16 cellular contexts compared by ENCODE assay signal in genomic region chr5:168917947-168918600, GRCh38.
DNase-seq lines count a peak whose midpoint lies in the region; ATAC-seq, FAIRE-seq and TF ChIP-seq lines count a peak whose summit lies in the region.
"Had no signal": no experiment of that assay in that cellular context is flagged by ENCODE, and none has a peak within 500 bp of the region (broad histone marks: within the 10 kb centered on the region; RNA-seq: fewer than 3 reads in every experiment).

No MANE protein-coding gene starts in this region.

- H3K4me1 Mint-ChIP-seq in natural killer cell = no peaks in the 10 kb centered on the region

- DNase-seq in H1 (ENCODE audit: low read depth in 1 of 2, low spot score in 2 of 2) = no peak
- no peak for DNase-seq in head of caudate nucleus
- no peak for DNase-seq in SKM-1 treated with dmso at 0.1 percent for 144 hours (lab: John Stamatoyannopoulos, UW; ENCODE audit: unreplicated experiment)
- DNase-seq in natural killer cell = no peak
- DNase-seq: C1 segment of cervical spinal cord; CD4-positive, alpha-beta T cell; DMS79 had no signal

- no peak overlapping the region for H3K4ac ChIP-seq in H1 (replicated peaks; ENCODE audit: insufficient read length, low read depth, low read length)

- H3K36me3 ChIP-seq in Loucy (ENCODE audit: insufficient read depth, low read length) (no peaks in the 10 kb centered on the region), OCI-LY3 (replicated peaks; ENCODE audit: low read depth, low read length) (no peaks in the 10 kb centered on the region), H1 (ENCODE audit: control insufficient read depth in 2 of 4, insufficient read depth in 4 of 4, low read length in 3 of 4) (no peaks in the 10 kb centered on the region), neuron (ENCODE audit: insufficient read depth, low read length) (no peaks in the 10 kb centered on the region)
- H3K36me3 ChIP-seq: HAP-1 had no signal

- no peak overlapping the region for H3K27ac Mint-ChIP-seq in natural killer cell
- H3K27ac Mint-ChIP-seq: B cell; CD4-positive, alpha-beta T cell; GM23338 had no signal

- H3K56ac ChIP-seq in H1 (replicated peaks; ENCODE audit: insufficient read length, low read depth, low read length) = no peak overlapping the region

- no peaks in the 10 kb centered on the region for H3K9me3 Mint-ChIP-seq in natural killer cell
- H3K9me3 Mint-ChIP-seq: CD4-positive, alpha-beta T cell; GM23338 had no signal

- H3K27me3 Mint-ChIP-seq in natural killer cell (ENCODE audit: low read depth in 2 of 2) = peaks cover 38 to 52% of the 10 kb centered on the region in 2 donors

- H3K9me3 ChIP-seq in Loucy (ENCODE audit: insufficient read depth, low read depth, low read length) = no peaks in the 10 kb centered on the region
- H3K9me3 ChIP-seq in OCI-LY3 (ENCODE audit: insufficient read depth, low read length) = no peaks in the 10 kb centered on the region
- H3K9me3 ChIP-seq in H1 (ENCODE audit: insufficient read depth in 2 of 2, low read depth in 1 of 2, low read length in 1 of 2) = no peaks in the 10 kb centered on the region
- no peaks in the 10 kb centered on the region for H3K9me3 ChIP-seq in neuron (ENCODE audit: low read length)
- H3K9me3 ChIP-seq: HAP-1 had no signal

- no peak for ATAC-seq in natural killer cell
- ATAC-seq: GM12878, GM23338 had no signal

- H3K4me1 ChIP-seq in Loucy (ENCODE audit: insufficient read depth, low read length, poor library complexity, severe bottlenecking) = peaks cover 19% of the 10 kb centered on the region
- H3K4me1 ChIP-seq in OCI-LY3 (ENCODE audit: low read length) = peaks cover 28% of the 10 kb centered on the region
- H3K4me1 ChIP-seq in H1 (replicated peaks in 1 of 4; ENCODE audit: control insufficient read depth in 3 of 4, insufficient read depth in 4 of 4, low read length in 3 of 4) = peaks cover 0 to 6% (median 0%) of the 10 kb centered on the region in 4 experiments; a peak in 1 of 7 replicates
- H3K4me1 ChIP-seq in neuron (ENCODE audit: insufficient read depth, low read length) = peaks cover 26% of the 10 kb centered on the region
- H3K4me1 ChIP-seq: HAP-1 had no signal

- no peak overlapping the region for H3K14ac ChIP-seq in H1 (ENCODE audit: insufficient read length)

- H3F3A ChIP-seq in Loucy (ENCODE audit: low read depth) = no peaks in the 10 kb centered on the region

- TF ChIP-seq CTCF in Loucy (conservative IDR thresholded peaks at IDR 0.05; ENCODE audit: low read length) (no peak), OCI-LY3 (IDR thresholded peaks at IDR 0.05; ENCODE audit: low read depth, low read length) (no peak), H1 (IDR thresholded peaks at IDR 0.05; ENCODE audit: control extremely low read depth in 1 of 3, insufficient read depth in 1 of 3, low read depth in 1 of 3, low read length in 3 of 3) (no peak), natural killer cell (IDR thresholded peaks at IDR 0.05) (no peak)

- H2BK15ac ChIP-seq in H1 (ENCODE audit: low read length) = no peak overlapping the region

- H3K79me1 ChIP-seq in H1 (ENCODE audit: low read depth, low read length) = no peaks in the 10 kb centered on the region

- H3K27me3 ChIP-seq in Loucy (ENCODE audit: insufficient read depth, low read length, poor library complexity, severe bottlenecking) = no peaks in the 10 kb centered on the region
- H3K27me3 ChIP-seq in OCI-LY3 (ENCODE audit: low read depth, low read length) = peaks cover 69% of the 10 kb centered on the region
- no peaks in the 10 kb centered on the region for H3K27me3 ChIP-seq in H1 (replicated peaks in 1 of 4; ENCODE audit: control insufficient read depth in 3 of 4, extremely low read depth in 1 of 4, insufficient read depth in 3 of 4, low read length in 3 of 4)
- peaks cover 5% of the 10 kb centered on the region for H3K27me3 ChIP-seq in neuron (ENCODE audit: insufficient read depth, low read length)

- no peak overlapping the region for H3K4me3 ChIP-seq in Loucy (ENCODE audit: low read length, poor library complexity, severe bottlenecking)
- no peak overlapping the region; the same call in 1 of the 2 replicates for H3K4me3 ChIP-seq in OCI-LY3 (ENCODE audit: low read length)
- H3K4me3 ChIP-seq in H1 (ENCODE audit: extremely low read depth in 1 of 4, insufficient read depth in 2 of 4, low read depth in 3 of 4, low read length in 4 of 4) = no peak overlapping the region
- no peak overlapping the region for H3K4me3 ChIP-seq in neuron (ENCODE audit: low read length)
- H3K4me3 ChIP-seq: GM12878, GM23338, HAP-1 had no signal

- no peaks in the 10 kb centered on the region for H3K36me3 Mint-ChIP-seq in natural killer cell

- H2BK12ac ChIP-seq in H1 (ENCODE audit: low read depth, low read length) = no peak overlapping the region

- H3K79me2 ChIP-seq in Loucy (ENCODE audit: insufficient read depth, low read length) = no peaks in the 10 kb centered on the region
- H3K79me2 ChIP-seq in OCI-LY3 (ENCODE audit: low read length) = no peaks in the 10 kb centered on the region
- H3K79me2 ChIP-seq in H1 (ENCODE audit: control insufficient read depth in 1 of 2, insufficient read depth in 2 of 2, low read length in 2 of 2) = no peaks in the 10 kb centered on the region

- H3K4me2 ChIP-seq in Loucy (ENCODE audit: low read depth, low read length, poor library complexity, severe bottlenecking) (peak overlapping the region; percentile 14), OCI-LY3 (ENCODE audit: low read length) (peak overlapping the region; percentile 57), H1 (ENCODE audit: insufficient read depth in 1 of 2, low read depth in 2 of 2, low read length in 2 of 2) (no peak overlapping the region)
- H3K4me2 ChIP-seq: GM23338 had no signal

- H2AFZ ChIP-seq in Loucy (ENCODE audit: low read length) (no peak overlapping the region; the same call in 1 of the 2 replicates), OCI-LY3 (ENCODE audit: low read depth, low read length) (no peak overlapping the region), H1 (ENCODE audit: low read length) (no peak overlapping the region), neuron (ENCODE audit: low read depth, low read length) (peak overlapping the region; percentile 52)
- H2AFZ ChIP-seq: GM23338 had no signal

- H3K9ac ChIP-seq in Loucy (ENCODE audit: low read depth, low read length, poor library complexity, severe bottlenecking) (peak overlapping the region; percentile 28), OCI-LY3 (ENCODE audit: low read length) (no peak overlapping the region), H1 (replicated peaks in 1 of 4; ENCODE audit: extremely low read depth in 1 of 4, low read depth in 3 of 4, low read length in 3 of 4) (no peak overlapping the region)

- no peak overlapping the region for H2BK5ac ChIP-seq in H1 (ENCODE audit: low read depth, low read length)

- H4K91ac ChIP-seq in H1 (replicated peaks; ENCODE audit: insufficient read length, low read length) = no peak overlapping the region

- FAIRE-seq in H1 (lab: Jason Lieb, UNC) = peak; percentile 39
- FAIRE-seq: A204.1, GM12878, GM18507 had no signal

- H4K20me1 ChIP-seq in Loucy (ENCODE audit: insufficient read depth, low read length, poor library complexity, severe bottlenecking) (no peaks in the 10 kb centered on the region), OCI-LY3 (ENCODE audit: insufficient read depth, low read length) (no peaks in the 10 kb centered on the region; the same call in 1 of the 2 replicates), H1 (replicated peaks in 1 of 2; ENCODE audit: control insufficient read depth in 1 of 2, insufficient read depth in 2 of 2, low read length in 2 of 2) (no peaks in the 10 kb centered on the region)

- intact Hi-C loops in head of caudate nucleus (cut with DNase I) = no loop called here
- intact Hi-C loops in natural killer cell (cut with micrococcal nuclease) = no loop called here

- 86% methylated on average over 4 of the region's 4 CpGs; no CpG with 5 or more reads in 1 of the 2 experiments for WGBS in H1 (ENCODE audit: extremely low coverage in 1 of 2, insufficient coverage in 1 of 2, insufficient read length in 1 of 2, insufficient replicate concordance in 2 of 2, low coverage in 1 of 2, low lambda C conversion rate in 2 of 2, missing lambda C conversion rate in 1 of 2), 2 experiments

- POLR2A ChIA-PET in H1 (lab: Charles Lee; ENCODE audit: partially characterized antibody) = no interaction called here

- H3K4me3 Mint-ChIP-seq in natural killer cell = no peak overlapping the region
- H3K4me3 Mint-ChIP-seq: B cell; CD4-positive, alpha-beta T cell; GM23338 had no signal

- TF ChIP-seq RAD21 in H1 (IDR thresholded peaks at IDR 0.05 in 1 of 2, conservative IDR thresholded peaks at IDR 0.05 in 1 of 2; ENCODE audit: low read depth in 2 of 2, low read length in 2 of 2) = no peak

- no peak for TF ChIP-seq EP300 in H1 (IDR thresholded peaks at IDR 0.05; ENCODE audit: borderline replicate concordance in 1 of 2, low read depth in 2 of 2, low read length in 2 of 2)

- H3K9me2 ChIP-seq in Loucy (replicated peaks; ENCODE audit: low read depth, low read length) = no peaks in the 10 kb centered on the region

- H2BK20ac ChIP-seq in H1 (ENCODE audit: low read length) = no peak overlapping the region

- CTCF ChIA-PET in H1 (lab: Charles Lee; ENCODE audit: partially characterized antibody) = interaction anchor here (0.7 to 1.0 kb wide), 2 partner anchors 28 to 929 kb away, joined by 3 read pairs; no protein-coding TSS in a partner anchor

- H3K23me2 ChIP-seq in H1 (ENCODE audit: low read depth, low read length) = no peaks in the 10 kb centered on the region

- no peak overlapping the region for H4K8ac ChIP-seq in H1 (ENCODE audit: extremely low read depth, insufficient read depth, low read length)

- no peak overlapping the region for H3K23ac ChIP-seq in H1 (ENCODE audit: insufficient read length)

- H2AK5ac ChIP-seq in H1 (ENCODE audit: low read depth, low read length) = no peak overlapping the region

- no peak overlapping the region for H3K18ac ChIP-seq in H1 (ENCODE audit: extremely low read depth, low read length)

- no peak overlapping the region for H4K5ac ChIP-seq in H1 (ENCODE audit: insufficient read length, low read depth, low read length)

- TF ChIP-seq POLR2A in H1 (IDR thresholded peaks at IDR 0.05; ENCODE audit: control extremely low read depth in 1 of 2, low read depth in 2 of 2, low read length in 2 of 2) = no peak

- H3K27ac ChIP-seq in OCI-LY3 (ENCODE audit: low read length) (no peak overlapping the region), H1 (ENCODE audit: low read depth, low read length) (no peak overlapping the region)

- no peak overlapping the region for H2BK120ac ChIP-seq in H1 (replicated peaks; ENCODE audit: low read depth, low read length)

TF ChIP-seq in H1, 55 proteins besides CTCF, POLR2A, EP300 and RAD21 (continues in another document):
- no peak for TF ChIP-seq EGR1 (IDR thresholded peaks at IDR 0.05; ENCODE audit: borderline replicate concordance, low read depth, low read length)
- no peak for TF ChIP-seq SAP30 (IDR thresholded peaks at IDR 0.05; ENCODE audit: insufficient read depth, insufficient replicate concordance, low read length)
- TF ChIP-seq RBBP5 (IDR thresholded peaks at IDR 0.05; ENCODE audit: borderline replicate concordance, low read depth, low read length) = no peak
- no peak for TF ChIP-seq BCL11A (IDR thresholded peaks at IDR 0.05; ENCODE audit: low read depth in 2 of 2, low read length in 2 of 2)
- TF ChIP-seq ATF3 (IDR thresholded peaks at IDR 0.05; ENCODE audit: insufficient read depth, low read depth, low read length) = no peak

Comparison
In these comparisons a context has a peak if more than half of its experiments do, and no peak if none do; other contexts are left out.
1. H3K4me2 ChIP-seq: peak in Loucy (single experiment) and OCI-LY3 (single experiment); none in H1 (0 of 2).